Comparison of ENCODE assay signal across 14 cellular contexts in genomic region chr5:153880094-153880493, GRCh38.
"Had no signal": no experiment of that assay in that cellular context is flagged by ENCODE, and none has a peak within 500 bp of the region (broad histone marks: within the 10 kb centered on the region; RNA-seq: fewer than 3 reads in every experiment).

No MANE protein-coding gene starts in this region.

- H3K36me3 Mint-ChIP-seq: activated CD8-positive, alpha-beta memory T cell treated with anti-CD3 and anti-CD28 coated beads, Interleukin-2, amount 10 ng/mL, durations not matched to agents 7 days and 5 days; activated naive CD4-positive, alpha-beta T cell treated with anti-CD3 and anti-CD28 coated beads, Interleukin-2, amount 10 ng/mL, durations not matched to agents 7 days and 5 days; type B pancreatic cell had no signal

- H3K4me1 ChIP-seq: gastroesophageal sphincter had no signal

- H3K9me3 ChIP-seq: gastroesophageal sphincter, ovary had no signal

- H3K27me3 Mint-ChIP-seq: activated naive CD4-positive, alpha-beta T cell treated with anti-CD3 and anti-CD28 coated beads, Interleukin-2, amount 10 ng/mL, durations not matched to agents 7 days and 5 days had no signal

- ATAC-seq: activated CD8-positive, alpha-beta memory T cell treated with anti-CD3 and anti-CD28 coated beads, Interleukin-2, amount 10 ng/mL, durations not matched to agents 7 days and 5 days; gastroesophageal sphincter; left colon; stimulated activated naive CD8-positive, alpha-beta T cell treated with anti-CD3 and anti-CD28 coated beads, Interleukin-15, amount 100 ng/mL, for 72 hours had no signal

- H3K27ac ChIP-seq: gastroesophageal sphincter, ovary, VCaP had no signal

- H3K4me3 Mint-ChIP-seq: activated CD8-positive, alpha-beta memory T cell treated with anti-CD3 and anti-CD28 coated beads, Interleukin-2, amount 10 ng/mL, durations not matched to agents 7 days and 5 days; activated naive CD4-positive, alpha-beta T cell treated with anti-CD3 and anti-CD28 coated beads, Interleukin-2, amount 10 ng/mL, durations not matched to agents 7 days and 5 days; activated T-cell treated with anti-CD3 and anti-CD28 coated beads, Interleukin-2, amount 50 U/mL, for 24 hours; endodermal cell; stimulated activated naive CD8-positive, alpha-beta T cell treated with anti-CD3 and anti-CD28 coated beads, Interleukin-15, amount 100 ng/mL, for 72 hours; type B pancreatic cell had no signal

- DNase-seq: activated CD4-positive, alpha-beta T cell treated with anti-CD3 and anti-CD28 coated beads for 1 hour; activated CD4-positive, alpha-beta T cell treated with anti-CD3 and anti-CD28 coated beads, Interleukin-2, amount 50 U/mL, for 4 hours; activated CD8-positive, alpha-beta memory T cell treated with anti-CD3 and anti-CD28 coated beads, Interleukin-2, amount 10 ng/mL, durations not matched to agents 7 days and 5 days; activated naive CD4-positive, alpha-beta T cell treated with anti-CD3 and anti-CD28 coated beads, Interleukin-2, amount 10 ng/mL, durations not matched to agents 7 days and 5 days; activated T-cell treated with anti-CD3 and anti-CD28 coated beads, Interleukin-2, amount 50 U/mL, for 24 hours; dermis blood vessel endothelial cell; endodermal cell; left colon; ovary; stimulated activated CD4-positive, alpha-beta T cell treated with anti-CD3 and anti-CD28 coated beads, Interleukin-1b, Interleukin-23, amount 100 ng/mL, for 48 hours; stimulated activated naive CD8-positive, alpha-beta T cell treated with anti-CD3 and anti-CD28 coated beads, Interleukin-15, amount 100 ng/mL, for 72 hours had no signal

- H3K4me3 ChIP-seq: gastroesophageal sphincter, ovary had no signal

- H3K9me3 Mint-ChIP-seq: activated naive CD4-positive, alpha-beta T cell treated with anti-CD3 and anti-CD28 coated beads, Interleukin-2, amount 10 ng/mL, durations not matched to agents 7 days and 5 days; activated T-cell treated with anti-CD3 and anti-CD28 coated beads, Interleukin-2, amount 50 U/mL, for 24 hours; endodermal cell; type B pancreatic cell had no signal

- H3K4me1 Mint-ChIP-seq: activated CD8-positive, alpha-beta memory T cell treated with anti-CD3 and anti-CD28 coated beads, Interleukin-2, amount 10 ng/mL, durations not matched to agents 7 days and 5 days; activated naive CD4-positive, alpha-beta T cell treated with anti-CD3 and anti-CD28 coated beads, Interleukin-2, amount 10 ng/mL, durations not matched to agents 7 days and 5 days; stimulated activated naive CD8-positive, alpha-beta T cell treated with anti-CD3 and anti-CD28 coated beads, Interleukin-15, amount 100 ng/mL, for 72 hours had no signal

- H3K27ac Mint-ChIP-seq: activated CD8-positive, alpha-beta memory T cell treated with anti-CD3 and anti-CD28 coated beads, Interleukin-2, amount 10 ng/mL, durations not matched to agents 7 days and 5 days; activated naive CD4-positive, alpha-beta T cell treated with anti-CD3 and anti-CD28 coated beads, Interleukin-2, amount 10 ng/mL, durations not matched to agents 7 days and 5 days; activated T-cell treated with anti-CD3 and anti-CD28 coated beads, Interleukin-2, amount 50 U/mL, for 24 hours; endodermal cell; stimulated activated naive CD8-positive, alpha-beta T cell treated with anti-CD3 and anti-CD28 coated beads, Interleukin-15, amount 100 ng/mL, for 72 hours; type B pancreatic cell had no signal

- H3K27me3 ChIP-seq: gastroesophageal sphincter, ovary had no signal

- H3K36me3 ChIP-seq: gastroesophageal sphincter, ovary had no signal
